In the genomic region with DNA sequence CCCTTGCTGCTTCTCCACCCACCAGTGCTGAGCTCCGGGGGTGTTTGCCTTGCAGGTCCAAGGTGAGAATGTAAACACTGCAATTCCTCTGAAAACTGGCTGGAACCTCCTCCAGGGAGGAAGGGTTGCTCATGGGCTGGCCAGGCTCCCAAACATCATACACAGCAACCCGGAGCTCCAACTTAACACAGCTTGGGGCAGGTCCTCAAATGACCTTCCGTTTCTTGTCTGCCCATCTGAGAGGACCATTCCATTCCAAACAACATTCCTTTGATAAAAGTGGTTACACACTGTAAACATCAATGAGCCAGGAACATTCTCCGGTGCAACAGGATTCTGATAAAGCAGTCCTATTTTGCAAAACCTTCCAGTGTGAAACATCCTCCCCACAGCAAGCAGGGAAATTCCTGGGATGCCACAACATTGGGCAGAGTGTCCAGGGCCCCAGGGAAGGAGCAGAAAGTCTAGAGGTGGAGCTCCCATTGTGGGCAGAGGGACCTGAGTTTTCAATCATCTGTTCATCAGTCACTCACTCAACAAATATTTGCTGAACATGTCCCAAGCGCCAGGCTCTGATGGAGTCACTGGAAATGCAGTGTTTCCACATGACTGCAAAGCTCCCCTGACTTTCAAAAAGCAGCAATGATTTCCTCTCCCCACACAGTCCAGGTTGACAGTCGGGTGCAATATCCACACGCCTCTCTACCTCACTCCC, we compare ENCODE assay signal across 1 cellular context.
TF ChIP-seq lines count a peak whose summit lies in the region.

No MANE protein-coding gene starts in this region.

TF ChIP-seq in HepG2, 621 proteins besides CTCF, POLR2A, EP300 and RAD21 (continued from another document and continues in another):
- TF ChIP-seq, protein P1, sequence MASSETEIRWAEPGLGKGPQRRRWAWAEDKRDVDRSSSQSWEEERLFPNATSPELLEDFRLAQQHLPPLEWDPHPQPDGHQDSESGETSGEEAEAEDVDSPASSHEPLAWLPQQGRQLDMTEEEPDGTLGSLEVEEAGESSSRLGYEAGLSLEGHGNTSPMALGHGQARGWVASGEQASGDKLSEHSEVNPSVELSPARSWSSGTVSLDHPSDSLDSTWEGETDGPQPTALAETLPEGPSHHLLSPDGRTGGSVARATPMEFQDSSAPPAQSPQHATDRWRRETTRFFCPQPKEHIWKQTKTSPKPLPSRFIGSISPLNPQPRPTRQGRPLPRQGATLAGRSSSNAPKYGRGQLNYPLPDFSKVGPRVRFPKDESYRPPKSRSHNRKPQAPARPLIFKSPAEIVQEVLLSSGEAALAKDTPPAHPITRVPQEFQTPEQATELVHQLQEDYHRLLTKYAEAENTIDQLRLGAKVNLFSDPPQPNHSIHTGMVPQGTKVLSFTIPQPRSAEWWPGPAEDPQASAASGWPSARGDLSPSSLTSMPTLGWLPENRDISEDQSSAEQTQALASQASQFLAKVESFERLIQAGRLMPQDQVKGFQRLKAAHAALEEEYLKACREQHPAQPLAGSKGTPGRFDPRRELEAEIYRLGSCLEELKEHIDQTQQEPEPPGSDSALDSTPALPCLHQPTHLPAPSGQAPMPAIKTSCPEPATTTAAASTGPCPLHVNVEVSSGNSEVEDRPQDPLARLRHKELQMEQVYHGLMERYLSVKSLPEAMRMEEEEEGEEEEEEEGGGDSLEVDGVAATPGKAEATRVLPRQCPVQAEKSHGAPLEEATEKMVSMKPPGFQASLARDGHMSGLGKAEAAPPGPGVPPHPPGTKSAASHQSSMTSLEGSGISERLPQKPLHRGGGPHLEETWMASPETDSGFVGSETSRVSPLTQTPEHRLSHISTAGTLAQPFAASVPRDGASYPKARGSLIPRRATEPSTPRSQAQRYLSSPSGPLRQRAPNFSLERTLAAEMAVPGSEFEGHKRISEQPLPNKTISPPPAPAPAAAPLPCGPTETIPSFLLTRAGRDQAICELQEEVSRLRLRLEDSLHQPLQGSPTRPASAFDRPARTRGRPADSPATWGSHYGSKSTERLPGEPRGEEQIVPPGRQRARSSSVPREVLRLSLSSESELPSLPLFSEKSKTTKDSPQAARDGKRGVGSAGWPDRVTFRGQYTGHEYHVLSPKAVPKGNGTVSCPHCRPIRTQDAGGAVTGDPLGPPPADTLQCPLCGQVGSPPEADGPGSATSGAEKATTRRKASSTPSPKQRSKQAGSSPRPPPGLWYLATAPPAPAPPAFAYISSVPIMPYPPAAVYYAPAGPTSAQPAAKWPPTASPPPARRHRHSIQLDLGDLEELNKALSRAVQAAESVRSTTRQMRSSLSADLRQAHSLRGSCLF (CRISPR knock-in tag; IDR thresholded peaks at IDR 0.05; ENCODE audit: borderline replicate concordance), result no peak
- TF ChIP-seq SP4 (CRISPR knock-in tag; IDR thresholded peaks at IDR 0.05) (0 out of 2 replicates have a peak, but pooled peaks have one; percentile 20), STAG1 (CRISPR knock-in tag; IDR thresholded peaks at IDR 0.05) (0 out of 2 replicates have a peak, but pooled peaks have one; percentile 3), ZNF331 (CRISPR knock-in tag; IDR thresholded peaks at IDR 0.05) (peak; percentile 84; the same call in 1 of the 2 replicates), KDM1A (CRISPR knock-in tag; IDR thresholded peaks at IDR 0.05) (peak; percentile 85; the same call in 1 of the 2 replicates), PAWR (CRISPR knock-in tag; IDR thresholded peaks at IDR 0.05; ENCODE audit: borderline replicate concordance) (no peak), ZNF7 (CRISPR knock-in tag; IDR thresholded peaks at IDR 0.05) (no peak), ZMAT3 (CRISPR knock-in tag; conservative IDR thresholded peaks at IDR 0.05) (no peak), ZNF280D (CRISPR knock-in tag; IDR thresholded peaks at IDR 0.05) (0 out of 2 replicates have a peak, but pooled peaks have one; percentile 58), ZNF781 (CRISPR knock-in tag; IDR thresholded peaks at IDR 0.05; ENCODE audit: borderline replicate concordance, not compliant biosample characterization) (no peak), YEATS2 (CRISPR knock-in tag; IDR thresholded peaks at IDR 0.05; ENCODE audit: borderline replicate concordance) (no peak), ZNF230 (CRISPR knock-in tag; IDR thresholded peaks at IDR 0.05) (no peak), SIX1 (CRISPR knock-in tag; IDR thresholded peaks at IDR 0.05; ENCODE audit: borderline replicate concordance) (peak; percentile 74; the same call in 1 of the 2 replicates), RFX3 (CRISPR knock-in tag; IDR thresholded peaks at IDR 0.05) (no peak), KDM2A (CRISPR knock-in tag; IDR thresholded peaks at IDR 0.05; ENCODE audit: borderline replicate concordance, low read depth) (peak; percentile 7; the same call in 1 of the 2 replicates), RFXAP (CRISPR knock-in tag; IDR thresholded peaks at IDR 0.05; ENCODE audit: borderline replicate concordance) (0 out of 2 replicates have a peak, but pooled peaks have one; percentile 55), ATF2 (CRISPR knock-in tag; IDR thresholded peaks at IDR 0.05) (peak; percentile 79), MTA1 (CRISPR knock-in tag; IDR thresholded peaks at IDR 0.05; ENCODE audit: borderline replicate concordance) (peak; percentile 71), LCORL (IDR thresholded peaks at IDR 0.05) (peak; percentile 94), LCORL (CRISPR knock-in tag; IDR thresholded peaks at IDR 0.05) (peak; percentile 99), ZNF253 (CRISPR knock-in tag; IDR thresholded peaks at IDR 0.05; ENCODE audit: borderline replicate concordance) (no peak), ZNF24 (IDR thresholded peaks at IDR 0.05) (no peak; the same call in 1 of the 2 replicates), KDM5A (IDR thresholded peaks at IDR 0.05; ENCODE audit: borderline replicate concordance, low read length) (no peak), HOXD1 (CRISPR knock-in tag; IDR thresholded peaks at IDR 0.05) (peak; percentile 23; the same call in 1 of the 2 replicates), SYNCRIP (IDR thresholded peaks at IDR 0.05; ENCODE audit: insufficient read depth, low read depth, low read length) (no peak), ZNF101 (CRISPR knock-in tag; IDR thresholded peaks at IDR 0.05; ENCODE audit: borderline replicate concordance, low read depth) (no peak)
- TF ChIP-seq, protein P2, sequence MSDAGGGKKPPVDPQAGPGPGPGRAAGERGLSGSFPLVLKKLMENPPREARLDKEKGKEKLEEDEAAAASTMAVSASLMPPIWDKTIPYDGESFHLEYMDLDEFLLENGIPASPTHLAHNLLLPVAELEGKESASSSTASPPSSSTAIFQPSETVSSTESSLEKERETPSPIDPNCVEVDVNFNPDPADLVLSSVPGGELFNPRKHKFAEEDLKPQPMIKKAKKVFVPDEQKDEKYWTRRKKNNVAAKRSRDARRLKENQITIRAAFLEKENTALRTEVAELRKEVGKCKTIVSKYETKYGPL (CRISPR knock-in tag; IDR thresholded peaks at IDR 0.05), result no peak
- TF ChIP-seq, protein P3, sequence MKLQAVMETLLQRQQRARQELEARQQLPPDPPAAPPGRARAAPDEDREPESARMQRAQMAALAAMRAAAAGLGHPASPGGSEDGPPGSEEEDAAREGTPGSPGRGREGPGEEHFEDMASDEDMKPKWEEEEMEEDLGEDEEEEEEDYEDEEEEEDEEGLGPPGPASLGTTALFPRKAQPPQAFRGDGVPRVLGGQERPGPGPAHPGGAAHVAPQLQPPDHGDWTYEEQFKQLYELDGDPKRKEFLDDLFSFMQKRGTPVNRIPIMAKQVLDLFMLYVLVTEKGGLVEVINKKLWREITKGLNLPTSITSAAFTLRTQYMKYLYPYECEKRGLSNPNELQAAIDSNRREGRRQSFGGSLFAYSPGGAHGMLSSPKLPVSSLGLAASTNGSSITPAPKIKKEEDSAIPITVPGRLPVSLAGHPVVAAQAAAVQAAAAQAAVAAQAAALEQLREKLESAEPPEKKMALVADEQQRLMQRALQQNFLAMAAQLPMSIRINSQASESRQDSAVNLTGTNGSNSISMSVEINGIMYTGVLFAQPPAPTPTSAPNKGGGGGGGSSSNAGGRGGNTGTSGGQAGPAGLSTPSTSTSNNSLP (IDR thresholded peaks at IDR 0.05; ENCODE audit: low read depth, low read length), result peak; percentile 56
- TF ChIP-seq, protein P4, sequence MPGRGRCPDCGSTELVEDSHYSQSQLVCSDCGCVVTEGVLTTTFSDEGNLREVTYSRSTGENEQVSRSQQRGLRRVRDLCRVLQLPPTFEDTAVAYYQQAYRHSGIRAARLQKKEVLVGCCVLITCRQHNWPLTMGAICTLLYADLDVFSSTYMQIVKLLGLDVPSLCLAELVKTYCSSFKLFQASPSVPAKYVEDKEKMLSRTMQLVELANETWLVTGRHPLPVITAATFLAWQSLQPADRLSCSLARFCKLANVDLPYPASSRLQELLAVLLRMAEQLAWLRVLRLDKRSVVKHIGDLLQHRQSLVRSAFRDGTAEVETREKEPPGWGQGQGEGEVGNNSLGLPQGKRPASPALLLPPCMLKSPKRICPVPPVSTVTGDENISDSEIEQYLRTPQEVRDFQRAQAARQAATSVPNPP (CRISPR knock-in tag; IDR thresholded peaks at IDR 0.05), result no peak
- TF ChIP-seq, protein P5, sequence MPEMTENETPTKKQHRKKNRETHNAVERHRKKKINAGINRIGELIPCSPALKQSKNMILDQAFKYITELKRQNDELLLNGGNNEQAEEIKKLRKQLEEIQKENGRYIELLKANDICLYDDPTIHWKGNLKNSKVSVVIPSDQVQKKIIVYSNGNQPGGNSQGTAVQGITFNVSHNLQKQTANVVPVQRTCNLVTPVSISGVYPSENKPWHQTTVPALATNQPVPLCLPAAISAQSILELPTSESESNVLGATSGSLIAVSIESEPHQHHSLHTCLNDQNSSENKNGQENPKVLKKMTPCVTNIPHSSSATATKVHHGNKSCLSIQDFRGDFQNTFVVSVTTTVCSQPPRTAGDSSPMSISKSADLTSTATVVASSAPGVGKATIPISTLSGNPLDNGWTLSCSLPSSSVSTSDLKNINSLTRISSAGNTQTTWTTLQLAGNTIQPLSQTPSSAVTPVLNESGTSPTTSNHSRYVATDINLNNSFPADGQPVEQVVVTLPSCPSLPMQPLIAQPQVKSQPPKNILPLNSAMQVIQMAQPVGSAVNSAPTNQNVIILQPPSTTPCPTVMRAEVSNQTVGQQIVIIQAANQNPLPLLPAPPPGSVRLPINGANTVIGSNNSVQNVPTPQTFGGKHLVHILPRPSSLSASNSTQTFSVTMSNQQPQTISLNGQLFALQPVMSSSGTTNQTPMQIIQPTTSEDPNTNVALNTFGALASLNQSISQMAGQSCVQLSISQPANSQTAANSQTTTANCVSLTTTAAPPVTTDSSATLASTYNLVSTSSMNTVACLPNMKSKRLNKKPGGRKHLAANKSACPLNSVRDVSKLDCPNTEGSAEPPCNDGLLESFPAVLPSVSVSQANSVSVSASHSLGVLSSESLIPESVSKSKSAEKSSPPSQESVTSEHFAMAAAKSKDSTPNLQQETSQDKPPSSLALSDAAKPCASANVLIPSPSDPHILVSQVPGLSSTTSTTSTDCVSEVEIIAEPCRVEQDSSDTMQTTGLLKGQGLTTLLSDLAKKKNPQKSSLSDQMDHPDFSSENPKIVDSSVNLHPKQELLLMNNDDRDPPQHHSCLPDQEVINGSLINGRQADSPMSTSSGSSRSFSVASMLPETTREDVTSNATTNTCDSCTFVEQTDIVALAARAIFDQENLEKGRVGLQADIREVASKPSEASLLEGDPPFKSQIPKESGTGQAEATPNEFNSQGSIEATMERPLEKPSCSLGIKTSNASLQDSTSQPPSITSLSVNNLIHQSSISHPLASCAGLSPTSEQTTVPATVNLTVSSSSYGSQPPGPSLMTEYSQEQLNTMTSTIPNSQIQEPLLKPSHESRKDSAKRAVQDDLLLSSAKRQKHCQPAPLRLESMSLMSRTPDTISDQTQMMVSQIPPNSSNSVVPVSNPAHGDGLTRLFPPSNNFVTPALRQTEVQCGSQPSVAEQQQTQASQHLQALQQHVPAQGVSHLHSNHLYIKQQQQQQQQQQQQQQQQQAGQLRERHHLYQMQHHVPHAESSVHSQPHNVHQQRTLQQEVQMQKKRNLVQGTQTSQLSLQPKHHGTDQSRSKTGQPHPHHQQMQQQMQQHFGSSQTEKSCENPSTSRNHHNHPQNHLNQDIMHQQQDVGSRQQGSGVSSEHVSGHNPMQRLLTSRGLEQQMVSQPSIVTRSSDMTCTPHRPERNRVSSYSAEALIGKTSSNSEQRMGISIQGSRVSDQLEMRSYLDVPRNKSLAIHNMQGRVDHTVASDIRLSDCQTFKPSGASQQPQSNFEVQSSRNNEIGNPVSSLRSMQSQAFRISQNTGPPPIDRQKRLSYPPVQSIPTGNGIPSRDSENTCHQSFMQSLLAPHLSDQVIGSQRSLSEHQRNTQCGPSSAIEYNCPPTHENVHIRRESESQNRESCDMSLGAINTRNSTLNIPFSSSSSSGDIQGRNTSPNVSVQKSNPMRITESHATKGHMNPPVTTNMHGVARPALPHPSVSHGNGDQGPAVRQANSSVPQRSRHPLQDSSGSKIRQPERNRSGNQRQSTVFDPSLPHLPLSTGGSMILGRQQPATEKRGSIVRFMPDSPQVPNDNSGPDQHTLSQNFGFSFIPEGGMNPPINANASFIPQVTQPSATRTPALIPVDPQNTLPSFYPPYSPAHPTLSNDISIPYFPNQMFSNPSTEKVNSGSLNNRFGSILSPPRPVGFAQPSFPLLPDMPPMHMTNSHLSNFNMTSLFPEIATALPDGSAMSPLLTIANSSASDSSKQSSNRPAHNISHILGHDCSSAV (CRISPR knock-in tag; IDR thresholded peaks at IDR 0.05; ENCODE audit: borderline replicate concordance), result no peak
